Comparison of ENCODE assay signal across 11 cellular contexts in genomic region chr7:104971290-104972071, GRCh38. TPM values are rescaled to one million over a fixed set of nuclear protein-coding genes. Genes with fewer than 3 reads are reported as not detected.
DNase-seq lines count a peak whose midpoint lies in the region; ATAC-seq, FAIRE-seq and TF ChIP-seq lines count a peak whose summit lies in the region.
"Had no signal": no experiment of that assay in that cellular context is flagged by ENCODE, and none has a peak within 500 bp of the region (broad histone marks: within the 10 kb centered on the region; RNA-seq: fewer than 3 reads in every experiment).

No MANE protein-coding gene starts in this region.

- H3K4me1 Mint-ChIP-seq in progenitor cell of endocrine pancreas (ENCODE audit: low read depth): peaks cover 17% of the 10 kb centered on the region

- no peak for FAIRE-seq in D721Med (lab: Jason Lieb, UNC)

- no peaks in the 10 kb centered on the region for H3K36me3 ChIP-seq in SJSA1
- H3K36me3 ChIP-seq in spleen: peaks cover 0 to 10% (median 0%) of the 10 kb centered on the region in 6 donors

- H3K27ac ChIP-seq in SJSA1 (peak overlapping the region; percentile 68), spleen (no peak overlapping the region)
- H3K27ac ChIP-seq: HL-60 had no signal

- TF ChIP-seq POLR2A in spleen (IDR thresholded peaks at IDR 0.05): no peak

- H3K27me3 ChIP-seq in SJSA1 (replicated peaks): no peaks in the 10 kb centered on the region
- H3K27me3 ChIP-seq in spleen (replicated peaks in 1 of 7): no peaks in the 10 kb centered on the region

- TF ChIP-seq CTCF in fibroblast of pulmonary artery (IDR thresholded peaks at IDR 0.05; ENCODE audit: low read length, missing control alignments): peak; percentile 5
- no peak for TF ChIP-seq CTCF in progenitor cell of endocrine pancreas (IDR thresholded peaks at IDR 0.05; ENCODE audit: unreplicated experiment)
- TF ChIP-seq CTCF in D721Med (IDR thresholded peaks at IDR 0.05; ENCODE audit: insufficient read depth, missing control alignments): no peak
- no peak for TF ChIP-seq CTCF in spleen (IDR thresholded peaks at IDR 0.05 in 8 of 11, conservative IDR thresholded peaks at IDR 0.05 in 3 of 11)

- ATAC-seq in GM19467 (IDR thresholded peaks at IDR 0.05; ENCODE audit: unreplicated experiment) (no peak), GM21515 (IDR thresholded peaks at IDR 0.05; ENCODE audit: unreplicated experiment) (no peak)

- H3K9me3 ChIP-seq in SJSA1 (replicated peaks): no peaks in the 10 kb centered on the region
- H3K9me3 ChIP-seq in spleen: no peaks in the 10 kb centered on the region

- H3K27me3 Mint-ChIP-seq in progenitor cell of endocrine pancreas: no peaks in the 10 kb centered on the region

- H3K27ac Mint-ChIP-seq in progenitor cell of endocrine pancreas: peak overlapping the region; percentile 71

- H3K4me1 ChIP-seq in SJSA1 (replicated peaks) (peaks cover 42% of the 10 kb centered on the region), spleen (peaks cover 0 to 22% (median 13%) of the 10 kb centered on the region in 6 donors)

- no peak overlapping the region for H3K4me3 Mint-ChIP-seq in progenitor cell of endocrine pancreas (ENCODE audit: low read depth)

- intact Hi-C loops in spleen (cut with DNase I; ENCODE audit: low total_unique reads): no loop called here

- peak; percentile 43 for DNase-seq in ELR (ENCODE audit: low read depth)
- peak in 1 of 2 experiments; percentile 21 for DNase-seq in SJSA1 (ENCODE audit: low read depth in 1 of 2, low spot score in 2 of 2)
- peak; percentile 73 for DNase-seq in fibroblast of pulmonary artery (ENCODE audit: low read depth)
- DNase-seq in progenitor cell of endocrine pancreas (ENCODE audit: low spot score, unreplicated experiment): no peak
- DNase-seq in D721Med (ENCODE audit: insufficient read length, low spot score): no peak
- no peak for DNase-seq in spleen
- DNase-seq: DMS79, head of caudate nucleus had no signal

- no peaks in the 10 kb centered on the region for H3K9me3 Mint-ChIP-seq in progenitor cell of endocrine pancreas (ENCODE audit: low read depth)

- H3K36me3 Mint-ChIP-seq in progenitor cell of endocrine pancreas (ENCODE audit: insufficient read depth): peaks cover 6% of the 10 kb centered on the region

- H3K4me3 ChIP-seq in SJSA1: no peak overlapping the region
- H3K4me3 ChIP-seq in fibroblast of pulmonary artery (replicated peaks; ENCODE audit: low read depth, low read length): no peak overlapping the region
- H3K4me3 ChIP-seq in spleen: no peak overlapping the region

- WGBS in spleen, 5 donors: 86 to 91% (median 90%) methylated on average over 3 of the region's 3 CpGs

RNA-seq across cellular contexts. Expression of gene KMT2E, which starts 42.5 kb away (rescaled TPM):
- total RNA-seq in SJSA1 (2014; rRNA removed; shearing (Covaris generic)): 21.8 and 32.2 TPM in 2 replicates
- total RNA-seq in progenitor cell of endocrine pancreas (107 TPM in 2 replicates), spleen (100 to 1,000 TPM; 132 to 215 (median 140) TPM)
- polyA plus RNA-seq in spleen: 10 to 100 TPM; 11.5 to 20.4 (median 14.5) TPM

Comparison
In these comparisons a context has a peak if more than half of its experiments do, and no peak if none do; other contexts are left out.
1. DNase-seq: peak in ELR (single experiment) and fibroblast of pulmonary artery (single experiment); none in progenitor cell of endocrine pancreas (single experiment), D721Med (single experiment) and spleen (single experiment).